Comparison of ENCODE assay signal across 8 cellular contexts in the genomic region with DNA sequence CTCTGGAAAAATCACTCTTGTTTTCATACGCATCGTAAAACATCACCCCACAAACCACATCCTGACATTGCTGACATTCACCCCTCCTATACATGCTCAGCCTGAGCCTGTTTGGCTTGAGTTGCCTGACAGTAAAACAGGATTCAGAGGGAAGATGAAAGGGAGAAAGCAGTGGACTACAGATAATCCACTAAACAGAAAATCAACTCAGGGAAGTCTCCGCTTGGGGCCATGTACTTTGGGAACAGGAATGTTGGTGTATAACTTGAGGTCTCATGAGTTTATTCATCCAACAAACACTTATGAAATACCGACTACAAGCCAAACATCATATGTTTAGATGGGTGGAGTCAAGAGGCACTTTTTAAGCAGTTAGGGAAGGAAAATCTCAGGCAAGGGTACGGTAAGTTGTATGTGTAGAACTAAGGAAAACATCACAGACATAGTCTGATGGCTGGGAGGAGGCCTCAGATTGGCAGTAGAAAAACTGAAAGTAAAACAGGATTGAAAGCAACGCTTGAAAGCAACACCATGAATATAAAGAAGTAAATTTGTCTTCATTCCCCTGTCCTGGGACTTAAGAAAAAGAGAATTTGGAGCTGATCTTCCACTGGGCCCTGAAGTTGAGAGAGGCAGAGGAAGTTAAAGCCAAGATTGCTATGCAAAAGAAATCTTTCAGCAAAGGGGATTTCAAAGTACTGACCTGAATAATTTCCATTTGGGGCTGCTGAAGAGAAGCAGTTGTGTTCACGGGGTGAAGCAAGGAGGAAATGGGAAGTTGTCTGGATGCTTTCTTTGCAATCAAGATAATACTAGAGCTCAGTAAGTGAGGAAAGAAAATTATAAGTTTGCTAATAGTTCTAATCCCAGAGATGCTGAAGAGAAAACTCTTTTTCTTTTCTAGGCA. TPM values are rescaled to one million over a fixed set of nuclear protein-coding genes. Genes with fewer than 3 reads are reported as not detected.
DNase-seq lines count a peak whose midpoint lies in the region; ATAC-seq and TF ChIP-seq lines count a peak whose summit lies in the region.

No MANE protein-coding gene starts in this region.

- no peaks in the 10 kb centered on the region for H3K27me3 Mint-ChIP-seq in progenitor cell of endocrine pancreas

- H3K27ac Mint-ChIP-seq in progenitor cell of endocrine pancreas: no peak overlapping the region

- no peak for TF ChIP-seq CTCF in progenitor cell of endocrine pancreas (IDR thresholded peaks at IDR 0.05; ENCODE audit: unreplicated experiment)

- DNase-seq in GM04503 (ENCODE audit: low read depth) (peak; percentile 30), MG63 (peak; percentile 43), left cardiac atrium (no peak), progenitor cell of endocrine pancreas (ENCODE audit: low spot score, unreplicated experiment) (no peak), cerebellar nuclear complex (lab: John Stamatoyannopoulos, UW) (no peak)
- DNase-seq in activated T-cell treated with anti-CD3 and anti-CD28 coated beads, Interleukin-2, amount 50 U/mL, for 1 hour: peak; percentile 24
- peak; percentile 11 for DNase-seq in stimulated activated CD8-positive, alpha-beta memory T cell treated with anti-CD3 and anti-CD28 coated beads, Interleukin-12 subunit alpha, Interleukin-12 subunit beta, amount 100 ng/mL, for 24 hours (ENCODE audit: extremely low read depth)

- H3K9me3 ChIP-seq in MG63: no peaks in the 10 kb centered on the region

- no peaks in the 10 kb centered on the region for H3K27me3 ChIP-seq in MG63

- intact Hi-C loops in left cardiac atrium (cut with DNase I): no loop called here

- H3K9me3 Mint-ChIP-seq in progenitor cell of endocrine pancreas (ENCODE audit: low read depth): no peaks in the 10 kb centered on the region

- peak overlapping the region; percentile 35 for H3K4me3 ChIP-seq in MG63

- H3K36me3 ChIP-seq in MG63: no peaks in the 10 kb centered on the region

- no peaks in the 10 kb centered on the region for H3K36me3 Mint-ChIP-seq in progenitor cell of endocrine pancreas (ENCODE audit: insufficient read depth)

- H3K4me1 Mint-ChIP-seq in progenitor cell of endocrine pancreas (ENCODE audit: low read depth): no peaks in the 10 kb centered on the region

- no peak overlapping the region for H3K4me3 Mint-ChIP-seq in progenitor cell of endocrine pancreas (ENCODE audit: low read depth)

- ATAC-seq in GM21786 (IDR thresholded peaks at IDR 0.05; ENCODE audit: unreplicated experiment): peak; percentile 96
- peak; percentile 47 to 63 for ATAC-seq in left cardiac atrium

RNA-seq across cellular contexts. Expression of gene PDE7B, which starts 28.8 kb away (rescaled TPM):
- total RNA-seq in MG63 (2014; rRNA removed; shearing (Covaris generic); ENCODE audit: low replicate concordance): 1.8 and 4.0 TPM in 2 replicates
- total RNA-seq in left cardiac atrium (10 to 100 TPM; 10.3 TPM), progenitor cell of endocrine pancreas (0.07 TPM in 1 of 2 replicates, not detected in the other)

Comparison
In these comparisons a context has a peak if more than half of its experiments do, and no peak if none do; other contexts are left out.
1. DNase-seq: peak in GM04503 (single experiment), MG63 (single experiment), activated T-cell treated with anti-CD3 and anti-CD28 coated beads, Interleukin-2, amount 50 U/mL, for 1 hour (single experiment) and stimulated activated CD8-positive, alpha-beta memory T cell treated with anti-CD3 and anti-CD28 coated beads, Interleukin-12 subunit alpha, Interleukin-12 subunit beta, amount 100 ng/mL, for 24 hours (single experiment); none in left cardiac atrium (single experiment), progenitor cell of endocrine pancreas (single experiment) and cerebellar nuclear complex (0 of 2).